ENCODE assay signal across 14 cellular contexts in the genomic region with DNA sequence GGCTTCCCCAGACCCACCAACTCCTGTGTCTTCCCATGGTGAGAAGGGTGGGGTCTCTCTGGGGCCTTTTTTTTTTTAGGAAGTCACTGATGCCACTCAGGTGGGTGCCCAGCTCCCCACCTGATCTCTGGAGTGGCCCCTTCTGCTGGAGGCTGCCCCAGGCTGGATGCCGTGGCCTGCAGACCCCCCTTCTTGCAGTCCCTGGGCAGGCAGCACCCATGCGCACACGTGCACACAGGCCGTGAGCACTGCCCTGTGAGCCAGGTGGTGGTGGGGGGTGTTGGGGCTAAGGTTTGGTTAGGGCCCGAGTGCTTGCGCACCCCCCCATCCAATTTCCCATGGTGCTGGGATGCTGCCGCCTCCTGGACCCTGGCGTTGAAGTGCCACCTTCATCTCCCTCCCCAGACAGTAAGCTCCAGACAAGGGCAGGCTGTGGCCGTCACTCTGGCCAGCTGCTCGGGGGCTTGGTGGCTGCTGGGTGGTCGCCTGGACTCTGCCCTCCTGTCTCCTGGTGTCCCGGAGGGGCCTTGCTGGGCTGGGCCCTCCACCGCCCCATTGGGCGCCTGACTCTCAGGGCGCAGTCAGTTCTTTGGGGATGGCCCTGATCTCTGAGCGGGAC. TPM values are rescaled to one million over a fixed set of nuclear protein-coding genes. Genes with fewer than 3 reads are reported as not detected.
DNase-seq lines count a peak whose midpoint lies in the region; ATAC-seq and TF ChIP-seq lines count a peak whose summit lies in the region.
"Had no signal": no experiment of that assay in that cellular context is flagged by ENCODE, and none has a peak within 500 bp of the region (broad histone marks: within the 10 kb centered on the region; RNA-seq: fewer than 3 reads in every experiment).

No MANE protein-coding gene starts in this region.

- H3K4me2 ChIP-seq in neural progenitor cell, result peak overlapping the region; percentile 52
- H3K4me2 ChIP-seq: A549 had no signal

- peaks cover 68% of the 10 kb centered on the region for H3K79me2 ChIP-seq in neural progenitor cell (ENCODE audit: low read depth)

- H3K27me3 Mint-ChIP-seq in neural progenitor cell (ENCODE audit: insufficient read depth, low read depth), result peaks cover 5% of the 10 kb centered on the region

- 46 to 75% (median 47%) methylated on average over 1 to 16 of the region's 16 CpGs for WGBS in heart left ventricle, 4 donors
- 70% methylated on average over 2 of the region's 16 CpGs for WGBS in esophagus muscularis mucosa
- WGBS in upper lobe of left lung, 2 donors, result 40 to 48% methylated on average over 1 to 13 of the region's 16 CpGs

- peaks cover 29 to 78% (median 65%) of the 10 kb centered on the region in 12 donors for H3K4me1 ChIP-seq in heart left ventricle
- peaks cover 75 to 81% (median 80%) of the 10 kb centered on the region in 4 donors for H3K4me1 ChIP-seq in esophagus muscularis mucosa
- peaks cover 40% of the 10 kb centered on the region for H3K4me1 ChIP-seq in neural progenitor cell
- peaks cover 63 to 78% (median 77%) of the 10 kb centered on the region in 4 donors for H3K4me1 ChIP-seq in upper lobe of left lung
- H3K4me1 ChIP-seq: HAP-1 had no signal

- no peaks in the 10 kb centered on the region for H3K9me3 ChIP-seq in heart left ventricle
- no peaks in the 10 kb centered on the region for H3K9me3 ChIP-seq in esophagus muscularis mucosa
- H3K9me3 ChIP-seq in neural progenitor cell (ENCODE audit: low read depth), result no peaks in the 10 kb centered on the region
- H3K9me3 ChIP-seq in upper lobe of left lung, result no peaks in the 10 kb centered on the region
- H3K9me3 ChIP-seq: A549, HAP-1, neutrophil had no signal

- intact Hi-C loops in heart left ventricle (cut with DNase I), result loop anchor here in 2 of 10 donors (5.0 kb wide), 2 partner anchors 34 to 46 kb away; no protein-coding TSS in a partner anchor
- intact Hi-C loops in cardiac septum (cut with DNase I), result loop anchor here (5.0 kb wide), 1 partner anchor 66 kb away; no protein-coding TSS in a partner anchor
- intact Hi-C loops in esophagus muscularis mucosa (cut with DNase I), result no loop called here

- H3F3A ChIP-seq in neural progenitor cell (ENCODE audit: low read depth), result peaks cover 25% of the 10 kb centered on the region

- H3K9ac ChIP-seq in neural progenitor cell, result no peak overlapping the region

- H2AFZ ChIP-seq in neural progenitor cell (replicated peaks), result no peak overlapping the region

- H3K4me3 ChIP-seq in heart left ventricle (peak overlapping the region in 2 of 12 donors; percentile 3 to 8), esophagus muscularis mucosa (peak overlapping the region; percentile 7 to 12 (median 8)), neural progenitor cell (no peak overlapping the region), upper lobe of left lung (peak overlapping the region in 1 of 4 donors; percentile 4)
- H3K4me3 ChIP-seq: A549, HAP-1 had no signal

- H3K27me3 ChIP-seq in heart left ventricle (no peaks in the 10 kb centered on the region), esophagus muscularis mucosa (no peaks in the 10 kb centered on the region), neural progenitor cell (no peaks in the 10 kb centered on the region), upper lobe of left lung (no peaks in the 10 kb centered on the region)

- ATAC-seq in heart left ventricle (peak in 2 of 4 donors; percentile 1), upper lobe of left lung (ENCODE audit: low FRiP score in 2 of 2) (peak in 1 of 2 donors; percentile 4), HG03025 (IDR thresholded peaks at IDR 0.05; ENCODE audit: low FRiP score, unreplicated experiment) (no peak)

- peaks cover 15% of the 10 kb centered on the region for H3K36me3 Mint-ChIP-seq in neural progenitor cell

- TF ChIP-seq CTCF in heart left ventricle (IDR thresholded peaks at IDR 0.05), result no peak
- TF ChIP-seq CTCF in esophagus muscularis mucosa (IDR thresholded peaks at IDR 0.05), result no peak
- no peak for TF ChIP-seq CTCF in neural progenitor cell (IDR thresholded peaks at IDR 0.05)
- no peak for TF ChIP-seq CTCF in upper lobe of left lung (IDR thresholded peaks at IDR 0.05)

- H3K9me3 Mint-ChIP-seq in neural progenitor cell, result peaks cover 10% of the 10 kb centered on the region

- peak in 2 of 5 donors; percentile 29 to 47 for DNase-seq in heart left ventricle
- no peak for DNase-seq in cardiac septum (ENCODE audit: low spot score)
- DNase-seq in esophagus muscularis mucosa (ENCODE audit: extremely low spot score), result no peak
- DNase-seq in neural progenitor cell (ENCODE audit: low spot score), result no peak
- DNase-seq in upper lobe of left lung, result no peak
- no peak for DNase-seq in activated CD4-positive, alpha-beta T cell treated with anti-CD3 and anti-CD28 coated beads for 48 hours
- DNase-seq in islet precursor cell, result no peak
- DNase-seq: activated gamma-delta T cell treated with Interleukin-2 at 50 U/mL for 16 hours, GDM1, MM.1S had no signal

- no peak overlapping the region for H3K4me3 Mint-ChIP-seq in neural progenitor cell

- no peak for TF ChIP-seq EP300 in esophagus muscularis mucosa (IDR thresholded peaks at IDR 0.05)
- no peak for TF ChIP-seq EP300 in upper lobe of left lung (IDR thresholded peaks at IDR 0.05)

- H3K4me1 Mint-ChIP-seq in neural progenitor cell, result peaks cover 52% of the 10 kb centered on the region

- peak overlapping the region; percentile 66 for H3K27ac Mint-ChIP-seq in neural progenitor cell

- peaks cover 55% of the 10 kb centered on the region for H4K20me1 ChIP-seq in neural progenitor cell (ENCODE audit: low read depth)

- H3K36me3 ChIP-seq in heart left ventricle (peaks cover 0 to 13% (median 0%) of the 10 kb centered on the region in 9 donors), esophagus muscularis mucosa (peaks cover 0 to 14% (median 4%) of the 10 kb centered on the region in 4 donors), neural progenitor cell (no peaks in the 10 kb centered on the region), upper lobe of left lung (peaks cover 0 to 5% (median 0%) of the 10 kb centered on the region in 4 donors)

- H3K27ac ChIP-seq in heart left ventricle (peak overlapping the region in 10 of 12 donors; percentile 10 to 82 (median 72)), esophagus muscularis mucosa (replicated peaks in 1 of 4) (peak overlapping the region; percentile 76 to 84 (median 81)), neural progenitor cell (peak overlapping the region; percentile 83), upper lobe of left lung (peak overlapping the region; percentile 80 to 90 (median 84))
- H3K27ac ChIP-seq: A549, neutrophil had no signal

- no peak for TF ChIP-seq POLR2A in heart left ventricle (IDR thresholded peaks at IDR 0.05)
- no peak for TF ChIP-seq POLR2A in esophagus muscularis mucosa (IDR thresholded peaks at IDR 0.05; ENCODE audit: low read depth)
- TF ChIP-seq POLR2A in upper lobe of left lung (IDR thresholded peaks at IDR 0.05), result no peak

RNA-seq across cellular contexts. Expression of a gene that starts 50.6 kb away (rescaled TPM):
- 10 to 100 TPM; 28.8 to 52.7 (median 41.3) TPM for total RNA-seq in heart left ventricle
- polyA plus RNA-seq in heart left ventricle, result 10 to 100 TPM; 16.9 to 28.7 TPM
- total RNA-seq in cardiac septum, result 39.9 TPM
- total RNA-seq in esophagus muscularis mucosa, result 100 to 1,000 TPM in 2 of 4 donors, 10 to 100 TPM in 2; 70.1 to 190 (median 124) TPM
- 7.4 and 15.7 TPM in 2 replicates for total RNA-seq in neural progenitor cell (ENCODE audit: low replicate concordance)
- 100 to 1,000 TPM in 3 of 6 donors, 10 to 100 TPM in 3; 57.3 to 108 (median 96.9) TPM for total RNA-seq in upper lobe of left lung
